ENCODE assay signal across 20 cellular contexts in genomic region chr18:48914581-48915251, GRCh38. TPM values are rescaled to one million over a fixed set of nuclear protein-coding genes. Genes with fewer than 3 reads are reported as not detected.
DNase-seq lines count a peak whose midpoint lies in the region; ATAC-seq and TF ChIP-seq lines count a peak whose summit lies in the region.
"Had no signal": no experiment of that assay in that cellular context is flagged by ENCODE, and none has a peak within 500 bp of the region (broad histone marks: within the 10 kb centered on the region; RNA-seq: fewer than 3 reads in every experiment).

No MANE protein-coding gene starts in this region.

- H3K4me1 Mint-ChIP-seq in osteocyte (ENCODE audit: unreplicated experiment), result peaks cover 26% of the 10 kb centered on the region

- H3K9me3 ChIP-seq in vagina, result no peaks in the 10 kb centered on the region
- H3K9me3 ChIP-seq: ovary, Peyer's patch, spleen had no signal

- no peaks in the 10 kb centered on the region for H3K27me3 ChIP-seq in vagina
- H3K27me3 ChIP-seq: ovary, Peyer's patch, spleen had no signal

- H3K36me3 ChIP-seq in vagina, result no peaks in the 10 kb centered on the region
- H3K36me3 ChIP-seq: ovary had no signal

- peak overlapping the region; percentile 3 for H3K27ac Mint-ChIP-seq in osteocyte (ENCODE audit: unreplicated experiment)
- H3K27ac Mint-ChIP-seq: activated naive CD8-positive, alpha-beta T cell treated with anti-CD3 and anti-CD28 coated beads, Interleukin-2, amount 50 U/mL, for 24 hours; activated T-cell treated with anti-CD3 and anti-CD28 coated beads, Interleukin-2, amount 50 U/mL, for 24 hours had no signal

- H3K9me3 Mint-ChIP-seq in osteocyte (ENCODE audit: unreplicated experiment), result no peaks in the 10 kb centered on the region
- H3K9me3 Mint-ChIP-seq: activated naive CD8-positive, alpha-beta T cell treated with anti-CD3 and anti-CD28 coated beads, Interleukin-2, amount 50 U/mL, for 24 hours; activated T-cell treated with anti-CD3 and anti-CD28 coated beads, Interleukin-2, amount 50 U/mL, for 24 hours had no signal

- no peak overlapping the region for H3K27ac ChIP-seq in vagina
- H3K27ac ChIP-seq: HL-60, ovary, Peyer's patch, spleen had no signal

- intact Hi-C loops in vagina (cut with DNase I), result no loop called here

- DNase-seq in ELF-1 (ENCODE audit: low read depth, low spot score), result peak; percentile 8
- peak; percentile 77 for DNase-seq in NCI-H2227 (lab: John Stamatoyannopoulos, UW; ENCODE audit: unreplicated experiment)
- peak; percentile 49 for DNase-seq in islet precursor cell
- no peak for DNase-seq in osteocyte (ENCODE audit: extremely low spot score, unreplicated experiment)
- no peak for DNase-seq in stimulated activated naive CD4-positive, alpha-beta T cell treated with Interleukin-2 at 50 U/mL for 16 hours (lab: John Stamatoyannopoulos, UW)
- DNase-seq in vagina (ENCODE audit: extremely low spot score in 2 of 2), result no peak
- DNase-seq: activated CD4-positive, alpha-beta T cell treated with anti-CD3 and anti-CD28 coated beads, Interleukin-2, amount 50 U/mL, for 4 hours; activated naive CD8-positive, alpha-beta T cell treated with anti-CD3 and anti-CD28 coated beads, Interleukin-2, amount 50 U/mL, for 24 hours; activated T-cell treated with anti-CD3 and anti-CD28 coated beads, Interleukin-2, amount 50 U/mL, for 24 hours; caudate nucleus; GDM1; KBM-7; NCI-H1048; NCI-H82; spleen had no signal

- H3K27me3 Mint-ChIP-seq in osteocyte (ENCODE audit: unreplicated experiment), result no peaks in the 10 kb centered on the region
- H3K27me3 Mint-ChIP-seq: activated naive CD8-positive, alpha-beta T cell treated with anti-CD3 and anti-CD28 coated beads, Interleukin-2, amount 50 U/mL, for 24 hours; activated T-cell treated with anti-CD3 and anti-CD28 coated beads, Interleukin-2, amount 50 U/mL, for 24 hours had no signal

- no peak for TF ChIP-seq POLR2A in vagina (IDR thresholded peaks at IDR 0.05)

- H3K36me3 Mint-ChIP-seq in osteocyte (ENCODE audit: unreplicated experiment), result peaks cover 5% of the 10 kb centered on the region

- H3K4me3 Mint-ChIP-seq in osteocyte (ENCODE audit: unreplicated experiment), result no peak overlapping the region
- H3K4me3 Mint-ChIP-seq: activated naive CD8-positive, alpha-beta T cell treated with anti-CD3 and anti-CD28 coated beads, Interleukin-2, amount 50 U/mL, for 24 hours; activated T-cell treated with anti-CD3 and anti-CD28 coated beads, Interleukin-2, amount 50 U/mL, for 24 hours had no signal

- peaks cover 21% of the 10 kb centered on the region for H3K4me1 ChIP-seq in vagina
- H3K4me1 ChIP-seq: Peyer's patch had no signal

- ATAC-seq in SK-N-SH treated with all-trans-retinoic acid at 6 μM for 48 hours, result no peak
- ATAC-seq: activated naive CD8-positive, alpha-beta T cell treated with anti-CD3 and anti-CD28 coated beads, Interleukin-2, amount 50 U/mL, for 24 hours; GM12878 had no signal

- TF ChIP-seq CTCF in osteocyte (IDR thresholded peaks at IDR 0.05), result no peak
- no peak for TF ChIP-seq CTCF in vagina (IDR thresholded peaks at IDR 0.05)

- no peak overlapping the region for H3K4me3 ChIP-seq in vagina
- H3K4me3 ChIP-seq: GM12878, ovary, Peyer's patch, spleen had no signal

TF ChIP-seq in SK-N-SH treated with all-trans-retinoic acid at 6 μM for 48 hours, 23 proteins besides CTCF, POLR2A, EP300 and RAD21:
- TF ChIP-seq GLIS3 (CRISPR knock-in tag; IDR thresholded peaks at IDR 0.05) (no peak), CSDC2 (CRISPR knock-in tag; IDR thresholded peaks at IDR 0.05) (no peak), ZNF8 (CRISPR knock-in tag; IDR thresholded peaks at IDR 0.05) (no peak), ARNTL (CRISPR knock-in tag; IDR thresholded peaks at IDR 0.05; ENCODE audit: borderline replicate concordance, low read depth) (no peak), ESRRG (CRISPR knock-in tag; IDR thresholded peaks at IDR 0.05) (no peak), RARB (CRISPR knock-in tag; IDR thresholded peaks at IDR 0.05) (no peak), ZFP3 (CRISPR knock-in tag; IDR thresholded peaks at IDR 0.05) (no peak), TSHZ2 (CRISPR knock-in tag; IDR thresholded peaks at IDR 0.05) (no peak), PPARA (CRISPR knock-in tag; IDR thresholded peaks at IDR 0.05; ENCODE audit: borderline replicate concordance) (no peak), ISL1 (CRISPR knock-in tag; IDR thresholded peaks at IDR 0.05) (no peak), ZNF70 (CRISPR knock-in tag; IDR thresholded peaks at IDR 0.05) (no peak), ZNF565 (CRISPR knock-in tag; conservative IDR thresholded peaks at IDR 0.05; ENCODE audit: low read depth) (no peak), BACH2 (CRISPR knock-in tag; IDR thresholded peaks at IDR 0.05; ENCODE audit: borderline replicate concordance) (no peak), TOX (CRISPR knock-in tag; IDR thresholded peaks at IDR 0.05; ENCODE audit: borderline replicate concordance) (no peak), TCF4 (CRISPR knock-in tag; IDR thresholded peaks at IDR 0.05; ENCODE audit: borderline replicate concordance) (no peak), ZFP30 (CRISPR knock-in tag; IDR thresholded peaks at IDR 0.05) (no peak), POU6F1 (CRISPR knock-in tag; IDR thresholded peaks at IDR 0.05; ENCODE audit: borderline replicate concordance, low read depth) (no peak), SNAI2 (CRISPR knock-in tag; IDR thresholded peaks at IDR 0.05) (no peak), CREB5 (CRISPR knock-in tag; IDR thresholded peaks at IDR 0.05; ENCODE audit: low read depth) (no peak)

RNA-seq across cellular contexts. Expression of gene SMAD7, which starts 36.0 kb away (rescaled TPM):
- total RNA-seq in osteocyte, result 53.6 and 55.8 TPM in 2 replicates
- total RNA-seq in vagina, result 34.1 TPM

Comparison
In these comparisons a context has a peak if more than half of its experiments do, and no peak if none do; other contexts are left out.
1. DNase-seq: peak in ELF-1 (single experiment), NCI-H2227 (single experiment) and islet precursor cell (single experiment); none in osteocyte (single experiment), stimulated activated naive CD4-positive, alpha-beta T cell treated with Interleukin-2 at 50 U/mL for 16 hours (single experiment) and vagina (0 of 2).